Comparison of ENCODE assay signal across 25 cellular contexts in genomic region chr13:20826810-20827560, GRCh38. TPM values are rescaled to one million over a fixed set of nuclear protein-coding genes. Genes with fewer than 3 reads are reported as not detected.
DNase-seq lines count a peak whose midpoint lies in the region; ATAC-seq, FAIRE-seq and TF ChIP-seq lines count a peak whose summit lies in the region.
"Had no signal": no experiment of that assay in that cellular context is flagged by ENCODE, and none has a peak within 500 bp of the region (broad histone marks: within the 10 kb centered on the region; RNA-seq: fewer than 3 reads in every experiment).

No MANE protein-coding gene starts in this region.

- POLR2A ChIA-PET in IMR-90 (lab: Charles Lee; ENCODE audit: unreplicated experiment), result no interaction called here

- H2AK9ac ChIP-seq in IMR-90 (replicated peaks; ENCODE audit: low read depth, low read length, poor library complexity), result no peak overlapping the region

- H3K23ac ChIP-seq in IMR-90 (ENCODE audit: low read depth, low read length), result no peak overlapping the region

- peak overlapping the region; percentile 61 for H3K4me2 ChIP-seq in IMR-90 (ENCODE audit: low read depth, low read length)

- no peak overlapping the region for H2BK20ac ChIP-seq in IMR-90 (ENCODE audit: low read depth, low read length)

- intact Hi-C loops in IMR-90 (cut with micrococcal nuclease), result loop anchor here (10.0 kb wide), 1 partner anchor 632 kb away; the partner anchor contains the start of gene GJB2

- H3K4me1 Mint-ChIP-seq in chondrocyte (ENCODE audit: low read depth), result peaks cover 49% of the 10 kb centered on the region
- H3K4me1 Mint-ChIP-seq in nephron, result peaks cover 48% of the 10 kb centered on the region
- peaks cover 6% of the 10 kb centered on the region for H3K4me1 Mint-ChIP-seq in activated T-cell treated with anti-CD3 and anti-CD28 coated beads, Interleukin-2, amount 50 U/mL, for 4 hours (ENCODE audit: low read depth)

- no peak overlapping the region for H3K4me3 Mint-ChIP-seq in chondrocyte (ENCODE audit: unreplicated experiment)
- peak overlapping the region in 2 of 3 experiments; percentile 35 to 78 for H3K4me3 Mint-ChIP-seq in nephron
- no peak overlapping the region for H3K4me3 Mint-ChIP-seq in activated T-cell treated with anti-CD3 and anti-CD28 coated beads, Interleukin-2, amount 50 U/mL, for 4 hours
- H3K4me3 Mint-ChIP-seq: CD4-positive, alpha-beta T cell; stimulated activated naive CD8-positive, alpha-beta T cell treated with anti-CD3 and anti-CD28 coated beads, Interleukin-15, amount 100 ng/mL, for 72 hours; T-helper 17 cell had no signal

- DNase-seq in EL, result peak; percentile 57
- peak; percentile 42 for DNase-seq in IMR-90
- no peak for DNase-seq in chondrocyte (ENCODE audit: low spot score)
- DNase-seq in SIG-M5 treated with dmso at 0.1 percent for 504 hours (lab: John Stamatoyannopoulos, UW; ENCODE audit: unreplicated experiment), result no peak
- DNase-seq in activated effector memory CD4-positive, alpha-beta T cell treated with Interleukin-2 at 50 U/mL for 16 hours, result no peak
- DNase-seq in urothelium cell line (ENCODE audit: low spot score), result no peak
- no peak for DNase-seq in activated T-cell treated with anti-CD3 and anti-CD28 coated beads, Interleukin-2, amount 50 U/mL, for 4 hours
- DNase-seq: activated CD8-positive, alpha-beta memory T cell treated with anti-CD3 and anti-CD28 coated beads, Interleukin-2, amount 50 U/mL, for 4 hours; activated effector memory CD4-positive, alpha-beta T cell treated with anti-CD3 and anti-CD28 coated beads, Interleukin-2, amount 50 U/mL, for 16 hours; adrenal gland; caudate nucleus; CD4-positive, alpha-beta T cell; dorsolateral prefrontal cortex; NCI-H187; NCI-H774; ovary; SHP77; stimulated activated CD4-positive, alpha-beta T cell treated with anti-CD3 and anti-CD28 coated beads, Interleukin-2, amount 100 ng/mL, for 48 hours; stimulated activated naive CD8-positive, alpha-beta T cell treated with anti-CD3 and anti-CD28 coated beads, Interleukin-15, amount 100 ng/mL, for 72 hours; T-helper 17 cell; transverse colon had no signal

- ATAC-seq in IMR-90 (ENCODE audit: low read depth), result peak; percentile 18; the same call in 1 of the 2 replicates
- ATAC-seq in activated T-cell treated with anti-CD3 and anti-CD28 coated beads, Interleukin-2, amount 50 U/mL, for 4 hours, result no peak
- ATAC-seq: stimulated activated naive CD8-positive, alpha-beta T cell treated with anti-CD3 and anti-CD28 coated beads, Interleukin-15, amount 100 ng/mL, for 72 hours; T-helper 17 cell had no signal

- H3K9me3 Mint-ChIP-seq in chondrocyte (ENCODE audit: low read depth) (no peaks in the 10 kb centered on the region), nephron (no peaks in the 10 kb centered on the region)
- no peaks in the 10 kb centered on the region for H3K9me3 Mint-ChIP-seq in activated T-cell treated with anti-CD3 and anti-CD28 coated beads, Interleukin-2, amount 50 U/mL, for 4 hours
- H3K9me3 Mint-ChIP-seq: CD4-positive, alpha-beta T cell; stimulated activated naive CD8-positive, alpha-beta T cell treated with anti-CD3 and anti-CD28 coated beads, Interleukin-15, amount 100 ng/mL, for 72 hours had no signal

- H3K27ac ChIP-seq in IMR-90 (ENCODE audit: insufficient read depth, low read length), result 0 out of 2 replicates have a peak overlapping the region, but pooled peaks have one; percentile 18
- H3K27ac ChIP-seq: adrenal gland, ovary, skin epidermis, VCaP had no signal

- TF ChIP-seq POLR2A in IMR-90 (IDR thresholded peaks at IDR 0.05; ENCODE audit: low read depth, low read length), result no peak

- H2BK120ac ChIP-seq in IMR-90 (ENCODE audit: low read depth, low read length), result no peak overlapping the region

- TF ChIP-seq RAD21 in IMR-90 (IDR thresholded peaks at IDR 0.05; ENCODE audit: low read length), result no peak

- H4K91ac ChIP-seq in IMR-90 (ENCODE audit: insufficient read depth, low read depth, low read length), result no peak overlapping the region

- H4K20me1 ChIP-seq in IMR-90 (ENCODE audit: insufficient read depth, low read length), result peaks cover 3% of the 10 kb centered on the region; the same call in 1 of the 2 replicates

- no peaks in the 10 kb centered on the region for H3K27me3 ChIP-seq in IMR-90 (ENCODE audit: control insufficient read depth, insufficient read depth, low read length)
- H3K27me3 ChIP-seq: adrenal gland, dorsolateral prefrontal cortex, ovary, transverse colon had no signal

- CTCF ChIA-PET in IMR-90 (lab: Yijun Ruan, JAX), result interaction anchor here (0.6 to 3.0 kb wide), 3 partner anchors 57 to 720 kb away, joined by 3 to 9 read pairs (median 3); no protein-coding TSS in a partner anchor

- H3K14ac ChIP-seq in IMR-90 (replicated peaks; ENCODE audit: low read depth, low read length), result no peak overlapping the region

- H3K27ac Mint-ChIP-seq in chondrocyte (ENCODE audit: unreplicated experiment) (peak overlapping the region; percentile 69), nephron (peak overlapping the region; percentile 49 to 69 (median 55))
- H3K27ac Mint-ChIP-seq: CD4-positive, alpha-beta T cell; stimulated activated naive CD8-positive, alpha-beta T cell treated with anti-CD3 and anti-CD28 coated beads, Interleukin-15, amount 100 ng/mL, for 72 hours; T-helper 17 cell had no signal

- H3K4me3 ChIP-seq in IMR-90 (ENCODE audit: insufficient read depth, low read depth, low read length), result no peak overlapping the region
- H3K4me3 ChIP-seq: adrenal gland, ovary, skin epidermis, transverse colon had no signal

- H3K9me3 ChIP-seq in IMR-90 (ENCODE audit: control insufficient read depth, insufficient read depth, low read length), result no peaks in the 10 kb centered on the region
- H3K9me3 ChIP-seq: adrenal gland, ovary, transverse colon had no signal

- H4K5ac ChIP-seq in IMR-90 (ENCODE audit: low read depth, low read length), result no peak overlapping the region

- no peak overlapping the region for H3K18ac ChIP-seq in IMR-90 (ENCODE audit: low read depth, low read length)

- H3K4ac ChIP-seq in IMR-90 (ENCODE audit: low read depth, low read length), result no peak overlapping the region

- H2BK15ac ChIP-seq in IMR-90 (ENCODE audit: low read depth, low read length), result no peak overlapping the region

- dilution Hi-C loops in IMR-90 (cut with HindIII; ENCODE audit: low sequenced_read_pairs, unreplicated experiment), result no loop called here

- no peak for TF ChIP-seq CTCF in IMR-90 (conservative IDR thresholded peaks at IDR 0.05; ENCODE audit: low read depth, low read length)
- TF ChIP-seq CTCF in chondrocyte (IDR thresholded peaks at IDR 0.05), result no peak
- TF ChIP-seq CTCF in nephron (IDR thresholded peaks at IDR 0.05; ENCODE audit: unreplicated experiment in 3 of 3), result no peak

- no CpG with 5 or more reads among the region's 3 CpGs for WGBS in IMR-90 (ENCODE audit: extremely low coverage in 2 of 2, insufficient read length in 1 of 2), 2 experiments

- no peak overlapping the region for H3K9ac ChIP-seq in IMR-90 (ENCODE audit: low read depth, low read length)

- no peaks in the 10 kb centered on the region for H3K36me3 ChIP-seq in IMR-90 (ENCODE audit: control insufficient read depth, insufficient read depth, low read length)
- H3K36me3 ChIP-seq: adrenal gland, ovary, transverse colon had no signal

- H4K8ac ChIP-seq in IMR-90 (ENCODE audit: low read depth in 2 of 2, low read length in 2 of 2), result no peak overlapping the region; a peak in 1 of 4 replicates

- H3K36me3 Mint-ChIP-seq in chondrocyte (ENCODE audit: low read depth), result peaks cover 1% of the 10 kb centered on the region
- no peaks in the 10 kb centered on the region for H3K36me3 Mint-ChIP-seq in nephron (ENCODE audit: low read depth)
- H3K36me3 Mint-ChIP-seq in activated T-cell treated with anti-CD3 and anti-CD28 coated beads, Interleukin-2, amount 50 U/mL, for 4 hours (ENCODE audit: insufficient read depth), result peaks cover 4% of the 10 kb centered on the region

- H3K27me3 Mint-ChIP-seq in chondrocyte (ENCODE audit: low read depth) (no peaks in the 10 kb centered on the region), nephron (ENCODE audit: low read depth) (no peaks in the 10 kb centered on the region)
- no peaks in the 10 kb centered on the region for H3K27me3 Mint-ChIP-seq in activated T-cell treated with anti-CD3 and anti-CD28 coated beads, Interleukin-2, amount 50 U/mL, for 4 hours (ENCODE audit: low read depth)
- H3K27me3 Mint-ChIP-seq: CD4-positive, alpha-beta T cell; stimulated activated naive CD8-positive, alpha-beta T cell treated with anti-CD3 and anti-CD28 coated beads, Interleukin-15, amount 100 ng/mL, for 72 hours; T-helper 17 cell had no signal

- in situ Hi-C loops in IMR-90 (cut with MboI; ENCODE audit: low sequenced_read_pairs), result loop anchor here (5.0 to 25.0 kb wide), 2 partner anchors 120 to 640 kb away; partner anchors contain the start of gene GJB2

- FAIRE-seq in urothelium cell line (lab: Jason Lieb, UNC), result no peak
- FAIRE-seq: H54 had no signal

- H2AFZ ChIP-seq in IMR-90 (replicated peaks; ENCODE audit: low read length, poor library complexity), result no peak overlapping the region

- H2AK5ac ChIP-seq in IMR-90 (ENCODE audit: low read depth, low read length), result no peak overlapping the region

- peaks cover 7% of the 10 kb centered on the region for H3K4me1 ChIP-seq in IMR-90 (ENCODE audit: control insufficient read depth, insufficient read depth, low read length)
- H3K4me1 ChIP-seq: adrenal gland had no signal

- H3K79me1 ChIP-seq in IMR-90 (ENCODE audit: low read depth in 1 of 2, low read length in 2 of 2), result peaks cover 0 to 16% of the 10 kb centered on the region in 2 experiments; a peak in 2 of 4 replicates

- H3K56ac ChIP-seq in IMR-90 (ENCODE audit: extremely low read depth, insufficient read depth, low read length), result no peak overlapping the region

- BruUV-seq in IMR-90 (replicated peaks; lab: Mats Ljungman, UMichigan), result no TSS peak

- no peaks in the 10 kb centered on the region; the same call in 1 of the 2 replicates for H3K9me1 ChIP-seq in IMR-90 (ENCODE audit: insufficient read depth, low read length)

- no peak overlapping the region for H2BK5ac ChIP-seq in IMR-90 (ENCODE audit: low read depth, low read length, poor library complexity, severe bottlenecking)

TF ChIP-seq in IMR-90, 13 proteins besides CTCF, POLR2A, EP300 and RAD21 (continues in another document):
- TF ChIP-seq BHLHE40 (IDR thresholded peaks at IDR 0.05; ENCODE audit: low read depth, low read length) (no peak), FOS (IDR thresholded peaks at IDR 0.05; ENCODE audit: low read depth, low read length) (no peak), CHD1 (IDR thresholded peaks at IDR 0.05; ENCODE audit: low read depth, low read length) (no peak), SMC3 (IDR thresholded peaks at IDR 0.05; ENCODE audit: low read depth, low read length) (no peak)

RNA-seq across cellular contexts. Expression of gene EEF1AKMT1, which starts 53.2 kb away (rescaled TPM):
- total RNA-seq in IMR-90 (2012; rRNA removed) (10.6 and 11.7 TPM in 2 replicates), chondrocyte (9.4 to 12.7 TPM (median 10.1 TPM) in 3 replicates)
- polyA plus RNA-seq in IMR-90 (2012; rRNA removed), result 7.4 and 10.0 TPM in 2 replicates
- polyA plus RNA-seq in IMR-90 (2012; cell fraction: cytosol; rRNA removed), result 2.6 and 6.9 TPM in 2 replicates
- polyA plus RNA-seq in IMR-90 (2012; cell fraction: nucleus; rRNA removed; ENCODE audit: low replicate concordance), result 0.54 and 5.8 TPM in 2 replicates
- 10 to 100 TPM; 10.2 to 10.9 (median 10.5) TPM for total RNA-seq in activated T-cell treated with anti-CD3 and anti-CD28 coated beads, Interleukin-2, amount 50 U/mL, for 4 hours

Comparison
In these comparisons a context has a peak if more than half of its experiments do, and no peak if none do; other contexts are left out.
1. DNase-seq: peak in EL (single experiment) and IMR-90 (single experiment); none in chondrocyte (single experiment), SIG-M5 treated with dmso at 0.1 percent for 504 hours (single experiment), activated effector memory CD4-positive, alpha-beta T cell treated with Interleukin-2 at 50 U/mL for 16 hours (single experiment), urothelium cell line (single experiment) and activated T-cell treated with anti-CD3 and anti-CD28 coated beads, Interleukin-2, amount 50 U/mL, for 4 hours (single experiment).
2. H3K4me3 Mint-ChIP-seq: peak in nephron (2 of 3); none in chondrocyte (single experiment) and activated T-cell treated with anti-CD3 and anti-CD28 coated beads, Interleukin-2, amount 50 U/mL, for 4 hours (single experiment).